ENCODE assay signal across 8 cellular contexts in the genomic region with DNA sequence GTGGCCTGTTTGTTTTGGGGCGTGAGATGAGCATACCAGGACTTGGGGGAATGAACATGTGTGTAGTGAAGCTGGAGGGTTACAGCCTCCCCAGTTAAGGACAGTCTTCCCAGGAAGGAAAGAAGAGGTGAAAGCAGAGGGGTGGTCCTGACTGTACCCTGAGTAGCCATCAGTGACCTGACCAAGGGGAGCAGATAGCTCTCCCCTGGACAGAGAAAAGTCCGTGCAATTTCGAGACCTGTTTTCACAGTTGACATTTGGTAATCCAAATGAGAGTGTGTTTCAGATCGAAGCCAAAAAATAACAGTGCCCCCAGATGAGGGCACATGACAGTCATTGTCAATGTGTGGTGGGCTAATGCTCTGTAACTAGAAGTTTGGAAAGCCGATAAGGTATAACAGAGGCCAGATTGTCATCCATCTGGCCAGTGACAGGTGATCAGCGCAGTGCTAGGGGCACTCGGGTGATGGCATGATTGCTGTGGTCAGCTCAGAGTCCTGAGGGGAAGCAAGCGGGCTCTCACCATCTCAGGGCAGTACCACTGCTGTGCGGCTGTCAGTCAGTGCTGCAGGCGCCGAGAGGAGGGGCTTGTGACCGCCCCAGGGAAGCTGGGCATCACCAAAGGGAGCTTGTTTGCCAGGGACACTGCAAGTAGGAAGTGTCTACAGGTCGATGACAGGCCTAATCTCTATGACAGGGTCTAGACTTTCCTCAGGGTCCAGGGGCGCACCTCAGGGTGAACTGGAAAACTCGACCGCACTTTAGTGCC. TPM values are rescaled to one million over a fixed set of nuclear protein-coding genes. Genes with fewer than 3 reads are reported as not detected.
DNase-seq lines count a peak whose midpoint lies in the region; ATAC-seq and TF ChIP-seq lines count a peak whose summit lies in the region.

No MANE protein-coding gene starts in this region.

- no peaks in the 10 kb centered on the region for H3K9me3 Mint-ChIP-seq in naive B cell

- no peak for ATAC-seq in naive B cell (ENCODE audit: low read depth in 2 of 2)

- H3K36me3 Mint-ChIP-seq in naive B cell: peaks cover 7 to 16% of the 10 kb centered on the region in 2 donors

- peak; percentile 48 for DNase-seq in G401 (ENCODE audit: low spot score)
- peak; percentile 20 for DNase-seq in NCI-H2227 treated with DMSO at 0.1 percent for 48 hours (lab: John Stamatoyannopoulos, UW)
- DNase-seq in cerebellar cortex (ENCODE audit: low spot score): peak; percentile 49
- no peak for DNase-seq in naive B cell
- DNase-seq in NOMO-1 treated with dmso at 0.1 percent for 144 hours (lab: John Stamatoyannopoulos, UW; ENCODE audit: unreplicated experiment): no peak
- DNase-seq in NOMO-1 (lab: John Stamatoyannopoulos, UW; ENCODE audit: unreplicated experiment in 2 of 2): no peak
- DNase-seq in HPDE6-E6E7 (ENCODE audit: extremely low spot score): no peak
- DNase-seq in GM13977 (ENCODE audit: low spot score): no peak

- H3K4me1 Mint-ChIP-seq in naive B cell: peaks cover 19 to 24% (median 21%) of the 10 kb centered on the region in 3 donors

- H3K27me3 Mint-ChIP-seq in naive B cell: no peaks in the 10 kb centered on the region

- H3K4me3 Mint-ChIP-seq in naive B cell: peak overlapping the region; percentile 90 to 99 (median 95)

- peak overlapping the region; percentile 85 to 98 (median 94) for H3K27ac Mint-ChIP-seq in naive B cell

- in situ Hi-C loops in G401 (cut with HindIII; ENCODE audit: low sequenced_read_pairs) (no loop called here), GM13977 (cut with MboI; ENCODE audit: low pct_unique_long_range_greater_than_20kb, low sequenced_read_pairs, unreplicated experiment) (no loop called here)

- no peak for TF ChIP-seq CTCF in GM13977 (IDR thresholded peaks at IDR 0.05; ENCODE audit: extremely low read depth, insufficient read depth, missing control alignments)

RNA-seq across cellular contexts. Expression of a gene that starts 1.1 kb away (rescaled TPM):
- 522 and 689 TPM in 2 replicates for total RNA-seq in G401 (2014; rRNA removed; shearing (Covaris generic))
- 100 to 1,000 TPM; 252 to 369 (median 320) TPM for polyA plus RNA-seq in naive B cell (ENCODE audit: low read depth in 6 of 6)

RNA-seq across cellular contexts. Expression of a gene that starts 11.7 kb away (rescaled TPM):
- 376 and 415 TPM in 2 replicates for total RNA-seq in G401 (2014; rRNA removed; shearing (Covaris generic))
- polyA plus RNA-seq in naive B cell (ENCODE audit: low read depth in 6 of 6): 100 to 1,000 TPM in 1 of 6 donors, 10 to 100 TPM in 5; 51.4 to 131 (median 82.7) TPM

RNA-seq across cellular contexts. Expression of a gene that starts 44.4 kb away (rescaled TPM):
- total RNA-seq in G401 (2014; rRNA removed; shearing (Covaris generic)): 111 and 158 TPM in 2 replicates
- 1 to 10 TPM; 1.9 to 7.2 (median 5.2) TPM for polyA plus RNA-seq in naive B cell (ENCODE audit: low read depth in 6 of 6)

Comparison
In these comparisons a context has a peak if more than half of its experiments do, and no peak if none do; other contexts are left out.
1. DNase-seq: peak in G401 (single experiment), NCI-H2227 treated with DMSO at 0.1 percent for 48 hours (single experiment) and cerebellar cortex (single experiment); none in naive B cell (single experiment), NOMO-1 treated with dmso at 0.1 percent for 144 hours (single experiment), NOMO-1 (0 of 2), HPDE6-E6E7 (single experiment) and GM13977 (single experiment).